Comparison of ENCODE assay signal across 12 cellular contexts in the genomic region with DNA sequence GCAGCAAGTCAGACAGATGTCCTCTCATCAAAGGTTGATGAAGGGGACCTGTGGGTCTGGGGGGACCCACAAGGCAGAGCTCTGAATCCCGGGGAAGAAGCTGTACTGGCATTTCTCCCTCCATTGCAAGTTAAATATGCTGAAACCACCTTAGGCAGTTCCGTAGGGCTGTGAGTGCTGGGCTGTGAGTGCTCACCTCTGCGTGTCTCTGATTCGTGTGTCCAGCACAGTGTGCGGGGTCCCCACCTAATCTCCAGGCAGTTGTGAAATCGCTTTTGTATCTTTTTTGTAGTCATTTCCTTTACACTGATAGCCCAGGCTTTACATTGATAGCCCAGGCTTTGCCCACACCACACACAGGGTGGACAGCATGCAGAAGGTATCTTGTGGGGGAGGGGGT.
"Had no signal": no experiment of that assay in that cellular context is flagged by ENCODE, and none has a peak within 500 bp of the region (broad histone marks: within the 10 kb centered on the region; RNA-seq: fewer than 3 reads in every experiment).

No MANE protein-coding gene starts in this region.

- H3K27ac ChIP-seq: breast epithelium, gastrocnemius medialis, right atrium auricular region had no signal

- H3K4me1 ChIP-seq: breast epithelium had no signal

- H3K4me3 ChIP-seq: breast epithelium, gastrocnemius medialis, right atrium auricular region had no signal

- ATAC-seq: activated CD8-positive, alpha-beta memory T cell treated with anti-CD3 and anti-CD28 coated beads, Interleukin-2, amount 10 ng/mL, durations not matched to agents 7 days and 5 days; gastrocnemius medialis had no signal

- H3K27me3 ChIP-seq: breast epithelium, gastrocnemius medialis, right atrium auricular region had no signal

- DNase-seq: activated CD4-positive, alpha-beta T cell treated with anti-CD3 and anti-CD28 coated beads for 1 hour; activated CD4-positive, alpha-beta T cell treated with anti-CD3 and anti-CD28 coated beads, Interleukin-2, amount 50 U/mL, for 48 hours; activated CD8-positive, alpha-beta memory T cell treated with anti-CD3 and anti-CD28 coated beads, Interleukin-2, amount 10 ng/mL, durations not matched to agents 7 days and 5 days; activated effector memory CD4-positive, alpha-beta T cell treated with Interleukin-2 at 50 U/mL for 16 hours; activated naive CD8-positive, alpha-beta T cell treated with anti-CD3 and anti-CD28 coated beads, Interleukin-2, amount 10 ng/mL, durations not matched to agents 7 days and 5 days; activated T-cell treated with anti-CD3 and anti-CD28 coated beads, Interleukin-2, amount 50 U/mL, for 24 hours; aorta; gastrocnemius medialis; small intestine had no signal

- H3K27me3 Mint-ChIP-seq: activated CD8-positive, alpha-beta memory T cell treated with anti-CD3 and anti-CD28 coated beads, Interleukin-2, amount 10 ng/mL, durations not matched to agents 7 days and 5 days; activated naive CD8-positive, alpha-beta T cell treated with anti-CD3 and anti-CD28 coated beads, Interleukin-2, amount 10 ng/mL, durations not matched to agents 7 days and 5 days; activated T-cell treated with anti-CD3 and anti-CD28 coated beads, Interleukin-2, amount 50 U/mL, for 24 hours; type B pancreatic cell had no signal

- H3K36me3 ChIP-seq: breast epithelium, gastrocnemius medialis, right atrium auricular region had no signal

- H3K27ac Mint-ChIP-seq: activated CD8-positive, alpha-beta memory T cell treated with anti-CD3 and anti-CD28 coated beads, Interleukin-2, amount 10 ng/mL, durations not matched to agents 7 days and 5 days; activated naive CD8-positive, alpha-beta T cell treated with anti-CD3 and anti-CD28 coated beads, Interleukin-2, amount 10 ng/mL, durations not matched to agents 7 days and 5 days; activated T-cell treated with anti-CD3 and anti-CD28 coated beads, Interleukin-2, amount 50 U/mL, for 24 hours; type B pancreatic cell had no signal

- H3K9me3 Mint-ChIP-seq: activated naive CD8-positive, alpha-beta T cell treated with anti-CD3 and anti-CD28 coated beads, Interleukin-2, amount 10 ng/mL, durations not matched to agents 7 days and 5 days; activated T-cell treated with anti-CD3 and anti-CD28 coated beads, Interleukin-2, amount 50 U/mL, for 24 hours had no signal

- H3K4me3 Mint-ChIP-seq: activated CD8-positive, alpha-beta memory T cell treated with anti-CD3 and anti-CD28 coated beads, Interleukin-2, amount 10 ng/mL, durations not matched to agents 7 days and 5 days; activated naive CD8-positive, alpha-beta T cell treated with anti-CD3 and anti-CD28 coated beads, Interleukin-2, amount 10 ng/mL, durations not matched to agents 7 days and 5 days; activated T-cell treated with anti-CD3 and anti-CD28 coated beads, Interleukin-2, amount 50 U/mL, for 24 hours; type B pancreatic cell had no signal

- H3K9me3 ChIP-seq: breast epithelium, gastrocnemius medialis, right atrium auricular region had no signal
